ENCODE assay signal across 8 cellular contexts in genomic region chr10:125892416-125892815, GRCh38. TPM values are rescaled to one million over a fixed set of nuclear protein-coding genes. Genes with fewer than 3 reads are reported as not detected.
A peak's percentile ranks its signal among the peaks of the same experiment; 100 is the strongest.
DNase-seq lines count a peak whose midpoint lies in the region; FAIRE-seq and TF ChIP-seq lines count a peak whose summit lies in the region.
"Not testable (repeated sequence)": the region's sequence is repeated elsewhere in the genome, so short reads cannot be mapped to it uniquely, and the experiment has no call there.

No MANE protein-coding gene starts in this region.

- not testable (repeated sequence) for H3K9me3 ChIP-seq in small intestine (ENCODE audit: control insufficient read depth, low read depth)

- FAIRE-seq in bronchial epithelial cell (lab: Jason Lieb, UNC); small intestine (lab: Jason Lieb, UNC): not testable (repeated sequence)

- DNase-seq in 8988T (peak; percentile 16), Daoy (ENCODE audit: low read depth) (peak; percentile 19), M059J (ENCODE audit: low read depth) (peak; percentile 69), SHP77 (lab: John Stamatoyannopoulos, UW) (peak; percentile 30 to 59), bronchial epithelial cell (ENCODE audit: low read depth) (peak; percentile 64), epithelial cell of proximal tubule (ENCODE audit: low read depth) (peak; percentile 27), lung microvascular endothelial cell (ENCODE audit: low read depth in 2 of 2) (peak; percentile 73 to 88), small intestine (peak; percentile 62)

- H3K27me3 ChIP-seq in bronchial epithelial cell (ENCODE audit: control insufficient read depth, insufficient read depth, low read length); small intestine (ENCODE audit: control insufficient read depth in 2 of 2, insufficient read depth in 2 of 2, low read length in 2 of 2): not testable (repeated sequence)

- not testable (repeated sequence) for H3K4me1 ChIP-seq in small intestine (ENCODE audit: control insufficient read depth in 2 of 2, insufficient read depth in 1 of 2, low read depth in 1 of 2, low read length in 1 of 2)

- not testable (repeated sequence) for H3K4me3 ChIP-seq in bronchial epithelial cell (ENCODE audit: low read depth, low read length); epithelial cell of proximal tubule (ENCODE audit: low read depth, low read length); small intestine (ENCODE audit: low read depth in 1 of 2, low read length in 2 of 2)

- TF ChIP-seq CTCF in bronchial epithelial cell (IDR thresholded peaks at IDR 0.05; ENCODE audit: insufficient read depth, low read length, severe bottlenecking); epithelial cell of proximal tubule (conservative IDR thresholded peaks at IDR 0.05; ENCODE audit: low read depth, low read length): not testable (repeated sequence)

- not testable (repeated sequence) for H3K36me3 ChIP-seq in bronchial epithelial cell (ENCODE audit: control insufficient read depth, insufficient read depth, low read length); small intestine (ENCODE audit: control insufficient read depth in 2 of 2, insufficient read depth in 2 of 2, low read length in 2 of 2)

- 17 to 52% (median 29%) methylated on average over 5 of the region's 5 CpGs for WGBS in small intestine, 3 donors

- H3K27ac ChIP-seq in small intestine (ENCODE audit: low read depth in 1 of 2, low read length in 1 of 2), result not testable (repeated sequence)

RNA-seq across cellular contexts. Expression of gene FANK1, which starts 3.9 kb away (rescaled TPM):
- 2.0 and 3.1 TPM in 2 replicates for total RNA-seq in Daoy (2014; rRNA removed; shearing (Covaris generic))
- 4.5 and 11.2 TPM in 2 replicates for total RNA-seq in M059J (2014; rRNA removed; shearing (Covaris generic))
- total RNA-seq in bronchial epithelial cell (2.1 and 5.2 TPM in 2 replicates), epithelial cell of proximal tubule (2.8 and 9.2 TPM in 2 replicates), lung microvascular endothelial cell (0.60 and 0.87 TPM in 2 replicates)
- 1 to 10 TPM; 1.5 to 4.0 (median 1.6) TPM for polyA plus RNA-seq in small intestine

RNA-seq across cellular contexts. Expression of gene DHX32, which starts 11.3 kb away (rescaled TPM):
- 28.1 and 28.5 TPM in 2 replicates for total RNA-seq in Daoy (2014; rRNA removed; shearing (Covaris generic))
- total RNA-seq in M059J (2014; rRNA removed; shearing (Covaris generic)), result 60.0 and 60.7 TPM in 2 replicates
- total RNA-seq in bronchial epithelial cell (34.4 and 37.6 TPM in 2 replicates), epithelial cell of proximal tubule (29.6 and 38.8 TPM in 2 replicates), lung microvascular endothelial cell (32.9 and 43.8 TPM in 2 replicates)
- 10 to 100 TPM; 24.0 to 32.0 (median 24.0) TPM for polyA plus RNA-seq in small intestine

Comparison
In these comparisons a context has a peak if more than half of its experiments do, and no peak if none do; other contexts are left out.
1. DNase-seq: peak in every context shown above with its lines; median percentile 80 in lung microvascular endothelial cell; 69 in M059J; 64 in bronchial epithelial cell; 62 in small intestine; 44 in SHP77; 27 in epithelial cell of proximal tubule; 19 in Daoy; 16 in 8988T.